In genomic region chr14:24310666-24311604, GRCh38 we compare ENCODE assay signal across 8 cellular contexts. TPM values are rescaled to one million over a fixed set of nuclear protein-coding genes. Genes with fewer than 3 reads are reported as not detected.
DNase-seq lines count a peak whose midpoint lies in the region; ATAC-seq and TF ChIP-seq lines count a peak whose summit lies in the region.

TSS of gene LTB4R (plus strand) at chr14:24311502. CDS start at chr14:24315652, 4,150 bp downstream.

- peak within 1 kb of the TSS; percentile 65 for H3K27ac ChIP-seq in caudate nucleus (ENCODE audit: low read depth, low read length)
- H3K27ac ChIP-seq in liver (ENCODE audit: low read depth in 1 of 2, low read length in 2 of 2): peak within 1 kb of the TSS; percentile 92 to 97

- WGBS in liver: 18% methylated on average over 99 of the region's 99 CpGs

- DNase-seq in CD14-positive monocyte (ENCODE audit: low spot score): no peak
- peak; percentile 78 for DNase-seq in WTC11 (ENCODE audit: low spot score)
- peak in 38 of 61 donors; percentile 13 to 78 (median 48) for DNase-seq in caudate nucleus (lab: John Stamatoyannopoulos, UW)
- DNase-seq in stimulated activated CD8-positive, alpha-beta memory T cell treated with anti-CD3 and anti-CD28 coated beads, Interleukin-2, amount 100 ng/mL, for 1 hour (ENCODE audit: low read depth in 2 of 2): peak; percentile 40 to 45
- DNase-seq in pons (ENCODE audit: low spot score): no peak

- H3K4me1 Mint-ChIP-seq in CD14-positive monocyte (peaks cover 81% of the 10 kb centered on the region), WTC11 (peaks cover 15% of the 10 kb centered on the region)

- H3K27ac Mint-ChIP-seq in CD14-positive monocyte (peak within 1 kb of the TSS; percentile 95 to 99 (median 98)), WTC11 (no peak within 1 kb of the TSS)

- intact Hi-C loops in CD14-positive monocyte (cut with micrococcal nuclease): loop anchor here in 1 of 2 donors (5.0 kb wide), 2 partner anchors 34 to 79 kb away; partner anchors contain the start of genes GMPR2 and NEDD8

- H3K36me3 Mint-ChIP-seq in CD14-positive monocyte: peaks cover 43 to 52% of the 10 kb centered on the region in 2 donors
- H3K36me3 Mint-ChIP-seq in WTC11: peaks cover 12% of the 10 kb centered on the region

- ATAC-seq in GM19328 (IDR thresholded peaks at IDR 0.05; ENCODE audit: unreplicated experiment): peak; percentile 43
- peak; percentile 65 for ATAC-seq in HG03469 (IDR thresholded peaks at IDR 0.05; ENCODE audit: unreplicated experiment)
- ATAC-seq in WTC11: peak; percentile 68

- H3K4me1 ChIP-seq in liver (ENCODE audit: control insufficient read depth in 4 of 4, insufficient read depth in 4 of 4, low read length in 3 of 4): peaks cover 26 to 54% (median 47%) of the 10 kb centered on the region in 4 donors

- H3K27me3 ChIP-seq in liver (ENCODE audit: control insufficient read depth in 4 of 4, insufficient read depth in 4 of 4, low read length in 3 of 4): no peaks in the 10 kb centered on the region

- peak; percentile 45 for TF ChIP-seq CTCF in CD14-positive monocyte (IDR thresholded peaks at IDR 0.05)
- no peak; the same call in 1 of the 2 replicates for TF ChIP-seq CTCF in WTC11 (IDR thresholded peaks at IDR 0.05)
- TF ChIP-seq CTCF in liver (IDR thresholded peaks at IDR 0.05; ENCODE audit: low read depth, low read length, missing input control): peak; percentile 35

- peak within 1 kb of the TSS; percentile 81 to 95 for H3K4me3 Mint-ChIP-seq in CD14-positive monocyte
- peak within 1 kb of the TSS; percentile 47 for H3K4me3 Mint-ChIP-seq in WTC11

- H3K9ac ChIP-seq in liver (ENCODE audit: low read depth in 1 of 2, low read length in 2 of 2): peak within 1 kb of the TSS; percentile 44 to 64

- no peaks in the 10 kb centered on the region for H3K9me3 ChIP-seq in liver (ENCODE audit: control insufficient read depth in 4 of 4, low read length in 3 of 4)

- peaks cover 0 to 7% (median 4%) of the 10 kb centered on the region in 4 donors for H3K36me3 ChIP-seq in liver (ENCODE audit: control insufficient read depth in 4 of 4, insufficient read depth in 3 of 4, low read depth in 1 of 4, low read length in 3 of 4)

- H3K9me3 Mint-ChIP-seq in CD14-positive monocyte: peaks cover 0 to 2% (median 0%) of the 10 kb centered on the region in 7 donors
- H3K9me3 Mint-ChIP-seq in WTC11: no peaks in the 10 kb centered on the region

- no peaks in the 10 kb centered on the region for H3K27me3 Mint-ChIP-seq in CD14-positive monocyte (ENCODE audit: low read depth in 3 of 3)
- peaks cover 44% of the 10 kb centered on the region for H3K27me3 Mint-ChIP-seq in WTC11 (ENCODE audit: low read depth)

- CTCF ChIA-PET in WTC11 (lab: Charles Lee): interaction anchor here (0.5 to 6.8 kb wide), 17 partner anchors 11 to 196 kb away, joined by 3 to 97 read pairs (median 7); partner anchors contain the start of genes ADCY4, CBLN3, DCAF11 and DHRS1

- no peak for TF ChIP-seq RAD21 in liver (IDR thresholded peaks at IDR 0.05)

- POLR2A ChIA-PET in WTC11 (lab: Charles Lee): interaction anchor here (0.9 to 2.0 kb wide), 3 partner anchors 11 to 68 kb away, joined by 3 to 8 read pairs (median 8); partner anchors contain the start of genes DHRS1, NOP9 and TINF2

- peak within 1 kb of the TSS in 2 of 3 donors; percentile 38 to 49 for H3K4me3 ChIP-seq in liver (ENCODE audit: low read depth in 1 of 3, low read length in 3 of 3)

TF ChIP-seq in WTC11, 78 proteins besides CTCF, POLR2A, EP300 and RAD21:
- TF ChIP-seq RELA (CRISPR knock-in tag; IDR thresholded peaks at IDR 0.05; ENCODE audit: borderline replicate concordance): no peak

TF ChIP-seq in liver, 16 proteins besides CTCF, POLR2A, EP300 and RAD21:
- TF ChIP-seq RXRA (IDR thresholded peaks at IDR 0.05): no peak
- TF ChIP-seq YY1 (IDR thresholded peaks at IDR 0.05): no peak
- no peak for TF ChIP-seq GABPA (IDR thresholded peaks at IDR 0.05 in 1 of 2, conservative IDR thresholded peaks at IDR 0.05 in 1 of 2)
- no peak for TF ChIP-seq REST (IDR thresholded peaks at IDR 0.05)
- no peak for TF ChIP-seq HNF4A (conservative IDR thresholded peaks at IDR 0.05)
- TF ChIP-seq SP1 (IDR thresholded peaks at IDR 0.05): no peak

RNA-seq across cellular contexts. Expression of gene LTB4R, which starts in this region (rescaled TPM):
- polyA plus RNA-seq in CD14-positive monocyte: 10 to 100 TPM; 51.5 to 87.3 TPM
- 6.9 to 9.4 TPM (median 7.6 TPM) in 3 replicates for total RNA-seq in WTC11 (2021)
- 1 to 10 TPM; 2.1 to 5.0 TPM for total RNA-seq in liver
- polyA plus RNA-seq in liver: 1 to 10 TPM in 1 of 2 donors, under 1 TPM in 1; 0.86 to 2.9 TPM

Comparison
In these comparisons a context has a peak if more than half of its experiments do, and no peak if none do; other contexts are left out.
1. RNA of gene LTB4R (polyA plus RNA-seq): 51.5 to 87.3 TPM in CD14-positive monocyte; 0.86 to 2.9 TPM in liver; every median in the first group is over 10 times any median in the second.
2. DNase-seq: peak in WTC11 (single experiment), caudate nucleus (38 of 61) and stimulated activated CD8-positive, alpha-beta memory T cell treated with anti-CD3 and anti-CD28 coated beads, Interleukin-2, amount 100 ng/mL, for 1 hour (2 of 2); none in CD14-positive monocyte (single experiment) and pons (single experiment).
3. Peak in every context shown above with its lines, with median percentiles within 50 percentile points of each other: ATAC-seq.